10 cellular contexts compared by ENCODE assay signal in genomic region chr20:6140947-6141346, GRCh38. TPM values are rescaled to one million over a fixed set of nuclear protein-coding genes. Genes with fewer than 3 reads are reported as not detected.
DNase-seq lines count a peak whose midpoint lies in the region; ATAC-seq lines count a peak whose summit lies in the region.
"Had no signal": no experiment of that assay in that cellular context is flagged by ENCODE, and none has a peak within 500 bp of the region (broad histone marks: within the 10 kb centered on the region; RNA-seq: fewer than 3 reads in every experiment).

No MANE protein-coding gene starts in this region.

- H3K4me1 ChIP-seq in SJCRH30 = no peaks in the 10 kb centered on the region
- H3K4me1 ChIP-seq: suprapubic skin had no signal

- no peak overlapping the region for H3K27ac ChIP-seq in SJCRH30
- H3K27ac ChIP-seq: skin epidermis, suprapubic skin had no signal

- DNase-seq in EH (ENCODE audit: low read depth) (peak; percentile 3), HCEC 1CT (peak; percentile 6), SJCRH30 (peak; percentile 52 to 65), left colon (no peak), NCI-H1694 (lab: John Stamatoyannopoulos, UW) (no peak), NCI-H2107 treated with DMSO at 0.1 percent for 48 hours (lab: John Stamatoyannopoulos, UW; ENCODE audit: unreplicated experiment) (no peak)

- intact Hi-C loops in left colon (cut with DNase I, micrococcal nuclease) = no loop called here

- H3K27me3 ChIP-seq in SJCRH30 = peaks cover 5% of the 10 kb centered on the region; the same call in 1 of the 2 replicates
- H3K27me3 ChIP-seq: suprapubic skin had no signal

- ATAC-seq in left colon (peak; percentile 64), GM19328 (IDR thresholded peaks at IDR 0.05; ENCODE audit: unreplicated experiment) (no peak), HG02571 (IDR thresholded peaks at IDR 0.05; ENCODE audit: unreplicated experiment) (no peak)

- no peak overlapping the region for H3K4me3 ChIP-seq in SJCRH30
- H3K4me3 ChIP-seq: skin epidermis, suprapubic skin had no signal

- H3K36me3 ChIP-seq in SJCRH30 = no peaks in the 10 kb centered on the region
- H3K36me3 ChIP-seq: suprapubic skin had no signal

- H3K9me3 ChIP-seq in SJCRH30 (replicated peaks) = no peaks in the 10 kb centered on the region
- H3K9me3 ChIP-seq: suprapubic skin had no signal

RNA-seq across cellular contexts. Expression of gene FERMT1, which starts 18.1 kb away (rescaled TPM):
- 4.7 and 5.7 TPM in 2 replicates for total RNA-seq in SJCRH30 (2014; rRNA removed; shearing (Covaris generic))
- 10 to 100 TPM; 62.0 to 79.7 TPM for total RNA-seq in left colon

Comparison
In these comparisons a context has a peak if more than half of its experiments do, and no peak if none do; other contexts are left out.
1. DNase-seq: peak in EH (single experiment), HCEC 1CT (single experiment) and SJCRH30 (2 of 2); none in left colon (0 of 2), NCI-H1694 (single experiment) and NCI-H2107 treated with DMSO at 0.1 percent for 48 hours (single experiment).